ENCODE assay signal across 8 cellular contexts in the genomic region with DNA sequence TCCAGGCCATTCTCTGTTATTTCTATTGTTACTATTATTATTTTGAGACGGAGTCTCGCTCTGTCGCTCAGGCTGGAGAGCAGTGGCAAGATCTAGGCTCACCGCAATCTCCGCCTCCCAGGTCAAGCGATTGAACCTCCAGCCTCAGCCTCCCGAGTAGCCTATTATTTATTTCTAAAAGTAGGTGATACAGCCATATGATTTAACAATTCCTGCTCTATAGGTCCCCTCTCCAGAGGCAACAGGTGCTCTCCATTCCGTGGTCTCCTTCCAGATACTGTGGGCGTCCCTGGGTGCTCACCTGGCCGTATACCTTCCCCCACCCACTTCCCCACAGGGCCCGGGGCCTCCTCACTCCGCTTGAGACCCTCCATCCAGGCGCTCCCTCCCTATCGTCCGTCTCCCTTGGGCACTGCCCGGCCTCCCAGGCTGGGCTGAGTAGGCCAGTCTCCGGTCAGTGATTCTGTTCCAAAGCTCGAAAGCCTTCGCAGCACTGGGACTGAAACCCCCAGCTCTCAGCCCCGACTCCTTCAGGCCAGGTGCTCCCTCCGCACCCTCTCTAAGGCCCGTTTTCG. TPM values are rescaled to one million over a fixed set of nuclear protein-coding genes. Genes with fewer than 3 reads are reported as not detected.
DNase-seq lines count a peak whose midpoint lies in the region; ATAC-seq and TF ChIP-seq lines count a peak whose summit lies in the region.

No MANE protein-coding gene starts in this region.

- no peaks in the 10 kb centered on the region for H3K36me3 Mint-ChIP-seq in memory B cell

- TF ChIP-seq CTCF in body of pancreas (IDR thresholded peaks at IDR 0.05) (peak in 3 of 7 experiments; percentile 3 to 27 (median 25)), GM20000 (IDR thresholded peaks at IDR 0.05; ENCODE audit: extremely low read depth, missing control alignments) (no peak)

- H3K9ac ChIP-seq in BLaER1 treated with 17β-estradiol and CSF1 and Interleukin-3, amounts not matched to agents 10 nM and 100 nM: peak overlapping the region; percentile 84 to 97 (median 90)

- peaks cover 28 to 41% (median 37%) of the 10 kb centered on the region in 11 experiments; a peak in 20 of 22 replicates for H4K20me1 ChIP-seq in BLaER1 treated with 17β-estradiol and CSF1 and Interleukin-3, amounts not matched to agents 10 nM and 100 nM

- peak overlapping the region; percentile 97 for H3K27ac Mint-ChIP-seq in memory B cell

- peaks cover 35% of the 10 kb centered on the region for H3K4me1 Mint-ChIP-seq in memory B cell

- no peaks in the 10 kb centered on the region for H3K9me3 ChIP-seq in BLaER1 treated with 17β-estradiol and CSF1 and Interleukin-3, amounts not matched to agents 10 nM and 100 nM (replicated peaks in 1 of 11)
- H3K9me3 ChIP-seq in body of pancreas: no peaks in the 10 kb centered on the region

- peak; percentile 16 for ATAC-seq in HG03097 (IDR thresholded peaks at IDR 0.05; ENCODE audit: low FRiP score, unreplicated experiment)
- ATAC-seq in body of pancreas: no peak
- no peak for ATAC-seq in memory B cell (ENCODE audit: low read depth)
- ATAC-seq in GM21529 (IDR thresholded peaks at IDR 0.05; ENCODE audit: unreplicated experiment): no peak

- no peaks in the 10 kb centered on the region for H3K27me3 ChIP-seq in BLaER1 treated with 17β-estradiol and CSF1 and Interleukin-3, amounts not matched to agents 10 nM and 100 nM
- H3K27me3 ChIP-seq in body of pancreas: no peaks in the 10 kb centered on the region

- peak overlapping the region; percentile 85 to 98 (median 91) for H3K27ac ChIP-seq in BLaER1 treated with 17β-estradiol and CSF1 and Interleukin-3, amounts not matched to agents 10 nM and 100 nM
- peak overlapping the region; percentile 79 to 96 (median 91) for H3K27ac ChIP-seq in body of pancreas

- H3K27me3 Mint-ChIP-seq in memory B cell: peaks cover 5% of the 10 kb centered on the region

- no peaks in the 10 kb centered on the region for H3K9me3 Mint-ChIP-seq in memory B cell

- peaks cover 35 to 63% (median 45%) of the 10 kb centered on the region in 10 experiments for H3K4me1 ChIP-seq in BLaER1 treated with 17β-estradiol and CSF1 and Interleukin-3, amounts not matched to agents 10 nM and 100 nM
- H3K4me1 ChIP-seq in body of pancreas: peaks cover 43% of the 10 kb centered on the region

- peaks cover 0 to 21% (median 13%) of the 10 kb centered on the region in 11 experiments; a peak in 14 of 22 replicates for H3K36me3 ChIP-seq in BLaER1 treated with 17β-estradiol and CSF1 and Interleukin-3, amounts not matched to agents 10 nM and 100 nM
- H3K36me3 ChIP-seq in body of pancreas (replicated peaks in 1 of 2; ENCODE audit: insufficient read depth in 1 of 2, low read depth in 2 of 2): no peaks in the 10 kb centered on the region

- DNase-seq in body of pancreas (no peak), memory B cell (ENCODE audit: low spot score in 2 of 2) (no peak), GM20000 (ENCODE audit: low spot score) (no peak), A172 (ENCODE audit: low spot score) (no peak), SW 1271 (lab: John Stamatoyannopoulos, UW) (no peak)

- WGBS in body of pancreas, 2 donors: 6 to 9% methylated on average over 11 to 23 of the region's 23 CpGs

- peak overlapping the region; percentile 87 to 99 (median 93) for H3K4me2 ChIP-seq in BLaER1 treated with 17β-estradiol and CSF1 and Interleukin-3, amounts not matched to agents 10 nM and 100 nM

- peak overlapping the region; percentile 98 for H3K4me3 Mint-ChIP-seq in memory B cell

- intact Hi-C loops in body of pancreas (cut with DNase I): no loop called here

- peak overlapping the region; percentile 77 to 94 (median 84) for H3K4me3 ChIP-seq in BLaER1 treated with 17β-estradiol and CSF1 and Interleukin-3, amounts not matched to agents 10 nM and 100 nM
- peak overlapping the region; percentile 10 to 84 for H3K4me3 ChIP-seq in body of pancreas

- no peak for TF ChIP-seq POLR2A in body of pancreas (IDR thresholded peaks at IDR 0.05)

RNA-seq across cellular contexts. Expression of gene PTPN23, which starts 0.7 kb away (rescaled TPM):
- 100 to 1,000 TPM in 1 of 2 donors, 10 to 100 TPM in 1; 28.5 to 301 TPM for total RNA-seq in body of pancreas
- 12.1 and 15.1 TPM in 2 replicates for total RNA-seq in A172 (2014; rRNA removed; shearing (Covaris generic))
